Comparison of ENCODE assay signal across 1 cellular context in the genomic region with DNA sequence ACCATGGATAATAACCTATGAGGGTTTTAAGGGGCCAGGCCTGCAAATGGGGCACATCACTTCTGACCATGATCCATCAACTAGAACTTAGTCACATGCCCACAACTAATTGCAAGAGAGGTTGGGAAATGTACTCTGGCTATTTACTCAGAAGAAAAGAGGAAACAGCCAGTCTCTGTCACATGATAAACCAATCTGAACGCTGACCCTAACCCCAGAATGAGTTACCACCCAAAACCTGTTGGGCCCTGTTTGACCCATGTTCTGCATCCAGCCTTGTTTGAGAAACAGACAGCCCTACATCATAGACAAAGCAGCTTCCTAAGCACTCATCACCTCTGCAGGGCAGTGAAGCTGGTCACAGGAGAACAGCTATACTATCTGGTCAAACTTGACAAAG.
A peak's percentile ranks its signal among the peaks of the same experiment; 100 is the strongest.
TF ChIP-seq lines count a peak whose summit lies in the region.

No MANE protein-coding gene starts in this region.

TF ChIP-seq in K562, 482 proteins besides CTCF, POLR2A, EP300 and RAD21:
- TF ChIP-seq FOXA3 (CRISPR knock-in tag; conservative IDR thresholded peaks at IDR 0.05 in 1 of 2, IDR thresholded peaks at IDR 0.05 in 1 of 2) = peak in 1 of 2 experiments; percentile 77; a peak in 2 of 4 replicates
- 0 out of 2 replicates have a peak, but pooled peaks have one; percentile 18 for TF ChIP-seq L3MBTL2 (IDR thresholded peaks at IDR 0.05)
- TF ChIP-seq, protein P1, sequence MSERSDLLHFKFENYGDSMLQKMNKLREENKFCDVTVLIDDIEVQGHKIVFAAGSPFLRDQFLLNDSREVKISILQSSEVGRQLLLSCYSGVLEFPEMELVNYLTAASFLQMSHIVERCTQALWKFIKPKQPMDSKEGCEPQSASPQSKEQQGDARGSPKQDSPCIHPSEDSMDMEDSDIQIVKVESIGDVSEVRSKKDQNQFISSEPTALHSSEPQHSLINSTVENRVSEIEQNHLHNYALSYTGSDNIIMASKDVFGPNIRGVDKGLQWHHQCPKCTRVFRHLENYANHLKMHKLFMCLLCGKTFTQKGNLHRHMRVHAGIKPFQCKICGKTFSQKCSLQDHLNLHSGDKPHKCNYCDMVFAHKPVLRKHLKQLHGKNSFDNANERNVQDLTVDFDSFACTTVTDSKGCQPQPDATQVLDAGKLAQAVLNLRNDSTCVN (CRISPR knock-in tag; IDR thresholded peaks at IDR 0.05) = no peak
- TF ChIP-seq, protein P2, sequence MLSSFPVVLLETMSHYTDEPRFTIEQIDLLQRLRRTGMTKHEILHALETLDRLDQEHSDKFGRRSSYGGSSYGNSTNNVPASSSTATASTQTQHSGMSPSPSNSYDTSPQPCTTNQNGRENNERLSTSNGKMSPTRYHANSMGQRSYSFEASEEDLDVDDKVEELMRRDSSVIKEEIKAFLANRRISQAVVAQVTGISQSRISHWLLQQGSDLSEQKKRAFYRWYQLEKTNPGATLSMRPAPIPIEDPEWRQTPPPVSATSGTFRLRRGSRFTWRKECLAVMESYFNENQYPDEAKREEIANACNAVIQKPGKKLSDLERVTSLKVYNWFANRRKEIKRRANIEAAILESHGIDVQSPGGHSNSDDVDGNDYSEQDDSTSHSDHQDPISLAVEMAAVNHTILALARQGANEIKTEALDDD (IDR thresholded peaks at IDR 0.05) = 0 out of 2 replicates have a peak, but pooled peaks have one; percentile 32
- TF ChIP-seq, protein P3, sequence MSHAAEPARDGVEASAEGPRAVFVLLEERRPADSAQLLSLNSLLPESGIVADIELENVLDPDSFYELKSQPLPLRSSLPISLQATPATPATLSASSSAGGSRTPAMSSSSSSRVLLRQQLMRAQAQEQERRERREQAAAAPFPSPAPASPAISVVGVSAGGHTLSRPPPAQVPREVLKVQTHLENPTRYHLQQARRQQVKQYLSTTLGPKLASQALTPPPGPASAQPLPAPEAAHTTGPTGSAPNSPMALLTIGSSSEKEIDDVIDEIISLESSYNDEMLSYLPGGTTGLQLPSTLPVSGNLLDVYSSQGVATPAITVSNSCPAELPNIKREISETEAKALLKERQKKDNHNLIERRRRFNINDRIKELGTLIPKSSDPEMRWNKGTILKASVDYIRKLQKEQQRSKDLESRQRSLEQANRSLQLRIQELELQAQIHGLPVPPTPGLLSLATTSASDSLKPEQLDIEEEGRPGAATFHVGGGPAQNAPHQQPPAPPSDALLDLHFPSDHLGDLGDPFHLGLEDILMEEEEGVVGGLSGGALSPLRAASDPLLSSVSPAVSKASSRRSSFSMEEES (CRISPR knock-in tag; IDR thresholded peaks at IDR 0.05) = peak; percentile 30; the same call in 1 of the 2 replicates
- TF ChIP-seq CEBPG (CRISPR knock-in tag; IDR thresholded peaks at IDR 0.05) = no peak
- 0 out of 4 replicates have a peak, but pooled peaks of 1 of the 2 experiments have one; percentile 7 for TF ChIP-seq CEBPG (tag; conservative IDR thresholded peaks at IDR 0.05 in 1 of 2, IDR thresholded peaks at IDR 0.05 in 1 of 2)
